8 cellular contexts compared by ENCODE assay signal in the genomic region with DNA sequence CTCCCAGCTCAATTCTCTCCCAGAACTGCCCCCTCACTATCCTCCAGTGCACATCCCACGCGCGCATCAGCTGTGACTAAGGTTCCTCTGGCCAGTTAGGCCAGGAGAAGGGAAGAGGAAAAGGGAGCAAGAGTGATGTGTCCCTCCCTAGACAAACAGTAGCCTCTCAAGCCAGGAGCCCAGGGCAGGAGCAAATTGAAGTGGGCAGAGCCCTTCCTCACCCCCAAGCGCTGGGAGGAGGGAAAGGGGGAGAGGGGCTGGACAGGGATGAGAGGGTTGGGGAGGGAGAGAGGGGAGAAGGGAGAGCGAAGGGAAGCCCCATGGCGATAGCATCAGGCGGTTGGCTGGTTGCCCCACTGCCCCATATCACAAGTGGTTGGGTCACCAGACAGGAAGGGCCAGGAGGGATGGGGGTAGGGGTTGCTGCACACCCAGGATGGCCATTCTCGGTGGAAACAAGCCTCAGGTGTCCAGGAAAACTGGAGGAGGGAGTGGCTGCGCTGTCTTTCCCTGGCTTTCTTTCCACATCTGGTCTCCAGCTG. TPM values are rescaled to one million over a fixed set of nuclear protein-coding genes. Genes with fewer than 3 reads are reported as not detected.
DNase-seq lines count a peak whose midpoint lies in the region; ATAC-seq and TF ChIP-seq lines count a peak whose summit lies in the region.

No MANE protein-coding gene starts in this region.

- in situ Hi-C loops in Panc1 (cut with HindIII; ENCODE audit: low pct_unique_long_range_greater_than_20kb, low sequenced_read_pairs) = no loop called here

- ATAC-seq in Panc1 (no peak), HG03571 (IDR thresholded peaks at IDR 0.05; ENCODE audit: unreplicated experiment) (no peak), HG02840 (IDR thresholded peaks at IDR 0.05; ENCODE audit: low FRiP score, unreplicated experiment) (no peak)

- CTCF ChIA-PET in Panc1 (lab: Charles Lee) = no interaction called here

- peak overlapping the region; percentile 73 for H3K4me3 ChIP-seq in GM08714 (ENCODE audit: low read length)
- H3K4me3 ChIP-seq in Panc1 (ENCODE audit: low read depth in 2 of 2, low read length in 2 of 2) = peak overlapping the region; percentile 72 to 76
- H3K4me3 ChIP-seq in effector memory CD4-positive, alpha-beta T cell (ENCODE audit: insufficient read depth, low read depth, low read length, poor library complexity, severe bottlenecking) = peak overlapping the region; percentile 70
- peak overlapping the region; percentile 68 for H3K4me3 ChIP-seq in mononuclear cell (ENCODE audit: low read length)

- H3K4me1 ChIP-seq in Panc1 (ENCODE audit: control insufficient read depth, insufficient read depth, low read length) (peaks cover 31% of the 10 kb centered on the region), mononuclear cell (ENCODE audit: insufficient read depth, low read length) (peaks cover 42% of the 10 kb centered on the region)
- peaks cover 28% of the 10 kb centered on the region for H3K4me1 ChIP-seq in effector memory CD4-positive, alpha-beta T cell (ENCODE audit: control insufficient read depth, insufficient read depth, low read length, poor library complexity, severe bottlenecking)

- no peaks in the 10 kb centered on the region for H3K9me3 ChIP-seq in Panc1 (ENCODE audit: control insufficient read depth, insufficient read depth, low read depth, low read length)
- no peaks in the 10 kb centered on the region for H3K9me3 ChIP-seq in effector memory CD4-positive, alpha-beta T cell (ENCODE audit: control insufficient read depth, low read length)
- H3K9me3 ChIP-seq in mononuclear cell (ENCODE audit: low read depth, low read length) = no peaks in the 10 kb centered on the region

- intact Hi-C loops in Panc1 (cut with micrococcal nuclease; ENCODE audit: unreplicated experiment) = loop anchor here (5.0 to 10.0 kb wide), 2 partner anchors 200 to 533 kb away; a partner anchor contains a TSS

- H3K27ac ChIP-seq in Panc1 (ENCODE audit: low read length) = peak overlapping the region; percentile 89
- peak overlapping the region; percentile 65 for H3K27ac ChIP-seq in effector memory CD4-positive, alpha-beta T cell (ENCODE audit: insufficient read depth, low read length, poor library complexity, severe bottlenecking)

- TF ChIP-seq CTCF in Panc1 (IDR thresholded peaks at IDR 0.05) = no peak

- H3K36me3 ChIP-seq in Panc1 (ENCODE audit: control insufficient read depth, insufficient read depth, low read length) = peaks cover 10% of the 10 kb centered on the region
- H3K36me3 ChIP-seq in effector memory CD4-positive, alpha-beta T cell (ENCODE audit: control insufficient read depth, insufficient read depth, low read length) = no peaks in the 10 kb centered on the region

- H3K27me3 ChIP-seq in Panc1 (ENCODE audit: control insufficient read depth, insufficient read depth, low read length) (no peaks in the 10 kb centered on the region), mononuclear cell (ENCODE audit: insufficient read depth, low read length) (no peaks in the 10 kb centered on the region)
- no peaks in the 10 kb centered on the region for H3K27me3 ChIP-seq in effector memory CD4-positive, alpha-beta T cell (replicated peaks; ENCODE audit: control insufficient read depth, insufficient read depth, low read length, poor library complexity, severe bottlenecking)

- BruUV-seq in Panc1 (replicated peaks; lab: Mats Ljungman, UMichigan) = no TSS peak

- no peak for DNase-seq in Panc1 (ENCODE audit: low read depth, low spot score)
- DNase-seq in effector memory CD4-positive, alpha-beta T cell = no peak
- no peak for DNase-seq in NCI-H187 (lab: John Stamatoyannopoulos, UW)
- no peak for DNase-seq in NCI-H187 treated with DMSO at 0.1 percent for 48 hours (lab: John Stamatoyannopoulos, UW)

- POLR2A ChIA-PET in Panc1 (lab: Charles Lee) = no interaction called here

RNA-seq across cellular contexts. Expression of a gene that starts 1.1 kb away (rescaled TPM):
- total RNA-seq in Panc1 (2021; ENCODE audit: unreplicated experiment) = 879 TPM
- polyA plus RNA-seq in Panc1 (2012; ENCODE audit: insufficient read length) = 651 TPM
- 184 TPM for total RNA-seq in mononuclear cell

RNA-seq across cellular contexts. Expression of a gene that starts 7.5 kb away (rescaled TPM):
- 2.8 TPM for total RNA-seq in Panc1 (2021; ENCODE audit: unreplicated experiment)
- 1.8 TPM for polyA plus RNA-seq in Panc1 (2012; ENCODE audit: insufficient read length)
- total RNA-seq in mononuclear cell = 3.0 TPM

RNA-seq across cellular contexts. Expression of a gene that starts 11.9 kb away (rescaled TPM):
- total RNA-seq in Panc1 (2021; ENCODE audit: unreplicated experiment) (87.3 TPM), mononuclear cell (61.8 TPM)
- polyA plus RNA-seq in Panc1 (2012; ENCODE audit: insufficient read length) = 118 TPM

RNA-seq across cellular contexts. Expression of a gene that starts 15.2 kb away (rescaled TPM):
- total RNA-seq in Panc1 (2021; ENCODE audit: unreplicated experiment) = 11.8 TPM
- polyA plus RNA-seq in Panc1 (2012; ENCODE audit: insufficient read length) = 9.7 TPM
- 1.8 TPM for total RNA-seq in mononuclear cell

RNA-seq across cellular contexts. Expression of a gene that starts 20.0 kb away (rescaled TPM):
- total RNA-seq in Panc1 (2021; ENCODE audit: unreplicated experiment) = 2.5 TPM
- 1.8 TPM for polyA plus RNA-seq in Panc1 (2012; ENCODE audit: insufficient read length)
- 2.0 TPM for total RNA-seq in mononuclear cell
